Comparison of ENCODE assay signal across 8 cellular contexts in genomic region chr3:140941434-140942220, GRCh38. TPM values are rescaled to one million over a fixed set of nuclear protein-coding genes. Genes with fewer than 3 reads are reported as not detected.
DNase-seq lines count a peak whose midpoint lies in the region; ATAC-seq, FAIRE-seq and TF ChIP-seq lines count a peak whose summit lies in the region.

TSS of gene SLC25A36 (plus strand) at chr3:140941836. CDS start at chr3:140942055, 219 bp downstream.

- no peaks in the 10 kb centered on the region for H3K27me3 ChIP-seq in WERI-Rb-1 (ENCODE audit: insufficient read depth, low read depth, severe bottlenecking)
- no peaks in the 10 kb centered on the region for H3K27me3 ChIP-seq in mammary epithelial cell (ENCODE audit: insufficient read depth, low read length)
- no peaks in the 10 kb centered on the region for H3K27me3 ChIP-seq in small intestine (ENCODE audit: control insufficient read depth in 2 of 2, insufficient read depth in 2 of 2, low read length in 2 of 2)

- H3K4me3 ChIP-seq in WERI-Rb-1 (ENCODE audit: low read depth, low read length) (peak within 1 kb of the TSS; percentile 93), mammary epithelial cell (replicated peaks in 1 of 3; ENCODE audit: insufficient read depth in 1 of 3, low read depth in 2 of 3, low read length in 3 of 3) (peak within 1 kb of the TSS; percentile 68 to 93 (median 84)), small intestine (ENCODE audit: low read depth in 1 of 2, low read length in 2 of 2) (peak within 1 kb of the TSS; percentile 72 to 84)

- in situ Hi-C loops in ACHN (cut with HindIII; ENCODE audit: low pct_ligation_motif_present, low pct_unique_long_range_greater_than_20kb, low sequenced_read_pairs), result no loop called here
- in situ Hi-C loops in mammary epithelial cell (cut with MboI; ENCODE audit: low sequenced_read_pairs in 2 of 2), result no loop called here

- H3K4me2 ChIP-seq in mammary epithelial cell (ENCODE audit: insufficient read depth, low read depth, low read length), result peak within 1 kb of the TSS; percentile 83

- WGBS in mammary epithelial cell (ENCODE audit: low coverage, missing lambda C conversion rate), result under 1% methylated on average over 17 of the region's 72 CpGs
- WGBS in small intestine, 3 donors, result 0 to 1% (median 1%) methylated on average over 62 to 71 of the region's 72 CpGs

- TF ChIP-seq CTCF in WERI-Rb-1 (IDR thresholded peaks at IDR 0.05; ENCODE audit: low read depth, low read length), result no peak
- TF ChIP-seq CTCF in mammary epithelial cell (conservative IDR thresholded peaks at IDR 0.05 in 1 of 2, IDR thresholded peaks at IDR 0.05 in 1 of 2; ENCODE audit: extremely low read depth in 1 of 2, insufficient read depth in 1 of 2, low read depth in 1 of 2, low read length in 2 of 2), result no peak

- ATAC-seq in GM18873 (IDR thresholded peaks at IDR 0.05; ENCODE audit: low FRiP score, unreplicated experiment), result peak; percentile 98
- ATAC-seq in HG03139 (IDR thresholded peaks at IDR 0.05; ENCODE audit: unreplicated experiment), result peak; percentile 97

- intact Hi-C loops in mammary epithelial cell (cut with micrococcal nuclease), result loop anchor here (2.0 kb wide), 1 partner anchor 15 kb away; no protein-coding TSS in a partner anchor

- no peaks in the 10 kb centered on the region for H4K20me1 ChIP-seq in mammary epithelial cell (ENCODE audit: insufficient read depth, low read length)

- H3K79me2 ChIP-seq in mammary epithelial cell (ENCODE audit: insufficient read depth, low read length), result peaks cover 49% of the 10 kb centered on the region

- H3K27ac ChIP-seq in WERI-Rb-1, result peak within 1 kb of the TSS; percentile 98
- H3K27ac ChIP-seq in mammary epithelial cell (ENCODE audit: insufficient read depth, low read depth, low read length), result peak within 1 kb of the TSS; percentile 80
- H3K27ac ChIP-seq in small intestine (ENCODE audit: low read depth in 1 of 2, low read length in 1 of 2), result peak within 1 kb of the TSS; percentile 96 to 99

- DNase-seq in ACHN (peak; percentile 96), NCI-H2227 (lab: John Stamatoyannopoulos, UW; ENCODE audit: unreplicated experiment) (peak; percentile 97), WERI-Rb-1 (peak; percentile 98), mammary epithelial cell (peak; percentile 97), iPS-NIHi11 (ENCODE audit: low spot score) (peak; percentile 93), small intestine (peak; percentile 100)

- peak within 1 kb of the TSS; percentile 95 for H3K9ac ChIP-seq in mammary epithelial cell (ENCODE audit: insufficient read depth, low read length)

- no peak for FAIRE-seq in small intestine (lab: Jason Lieb, UNC)

- peaks cover 16% of the 10 kb centered on the region for H3K36me3 ChIP-seq in WERI-Rb-1
- no peaks in the 10 kb centered on the region for H3K36me3 ChIP-seq in mammary epithelial cell (ENCODE audit: insufficient read depth, low read length)
- no peaks in the 10 kb centered on the region for H3K36me3 ChIP-seq in small intestine (ENCODE audit: control insufficient read depth in 2 of 2, insufficient read depth in 2 of 2, low read length in 2 of 2)

- H2AFZ ChIP-seq in mammary epithelial cell (ENCODE audit: low read depth, low read length), result peak within 1 kb of the TSS; percentile 92

- BruUV-seq in mammary epithelial cell (replicated peaks; lab: Mats Ljungman, UMichigan), result no TSS peak

- dilution Hi-C loops in mammary epithelial cell (cut with HindIII; ENCODE audit: low sequenced_read_pairs), result no loop called here

- H3K9me3 ChIP-seq in WERI-Rb-1 (ENCODE audit: severe bottlenecking) (no peaks in the 10 kb centered on the region), mammary epithelial cell (replicated peaks; ENCODE audit: insufficient read depth, low read length) (no peaks in the 10 kb centered on the region), small intestine (ENCODE audit: control insufficient read depth, low read depth) (no peaks in the 10 kb centered on the region)

- CTCF ChIA-PET in mammary epithelial cell (lab: Charles Lee; ENCODE audit: low non-redundant PET), result interaction anchor here (0.6 to 0.8 kb wide), 3 partner anchors 9 to 393 kb away, joined by 3 to 5 read pairs (median 4); no protein-coding TSS in a partner anchor

- peaks cover 6% of the 10 kb centered on the region for H3K4me1 ChIP-seq in mammary epithelial cell (ENCODE audit: insufficient read depth, low read length)
- H3K4me1 ChIP-seq in small intestine (ENCODE audit: control insufficient read depth in 2 of 2, insufficient read depth in 1 of 2, low read depth in 1 of 2, low read length in 1 of 2), result peaks cover 4 to 5% of the 10 kb centered on the region in 2 donors

RNA-seq across cellular contexts. Expression of gene SLC25A36, which starts in this region (rescaled TPM):
- 10 to 100 TPM; 59.9 to 89.0 TPM for total RNA-seq in mammary epithelial cell
- polyA plus RNA-seq in mammary epithelial cell (31.6 TPM), small intestine (10 to 100 TPM; 19.2 to 28.2 (median 21.3) TPM)
- 74.3 TPM for polyA minus RNA-seq in mammary epithelial cell

Comparison
In these comparisons a context has a peak if more than half of its experiments do, and no peak if none do; other contexts are left out.
1. Peak in every context shown above with its lines: DNase-seq, ATAC-seq, H3K4me3 ChIP-seq and H3K27ac ChIP-seq.